8 cellular contexts compared by ENCODE assay signal in genomic region chr10:119104653-119105024, GRCh38. TPM values are rescaled to one million over a fixed set of nuclear protein-coding genes. Genes with fewer than 3 reads are reported as not detected.
A peak's percentile ranks its signal among the peaks of the same experiment; 100 is the strongest.
DNase-seq lines count a peak whose midpoint lies in the region; ATAC-seq and TF ChIP-seq lines count a peak whose summit lies in the region.

No MANE protein-coding gene starts in this region.

- H3K4me1 ChIP-seq in BLaER1: peaks cover 26% of the 10 kb centered on the region
- H3K4me1 ChIP-seq in GM23338 (ENCODE audit: insufficient read depth): no peaks in the 10 kb centered on the region

- H3K9me3 Mint-ChIP-seq in GM23338: no peaks in the 10 kb centered on the region

- peak overlapping the region; percentile 82 for H3K9ac ChIP-seq in BLaER1

- H3K36me3 ChIP-seq in BLaER1 (peaks cover 23% of the 10 kb centered on the region), GM23338 (ENCODE audit: insufficient read depth) (peaks cover 15% of the 10 kb centered on the region)

- no peaks in the 10 kb centered on the region for H3F3A ChIP-seq in GM23338 (replicated peaks; ENCODE audit: low read depth)

- TF ChIP-seq CTCF in GM23338 (conservative IDR thresholded peaks at IDR 0.05; ENCODE audit: low read depth in 2 of 2) (no peak), VCaP (conservative IDR thresholded peaks at IDR 0.05) (no peak), fibroblast of the aortic adventitia (IDR thresholded peaks at IDR 0.05; ENCODE audit: insufficient read depth, low read length) (no peak), omental fat pad (IDR thresholded peaks at IDR 0.05) (no peak)

- H3K4me2 ChIP-seq in BLaER1: peak overlapping the region; percentile 99
- peak overlapping the region; percentile 92 for H3K4me2 ChIP-seq in GM23338

- peak; percentile 6; the same call in 2 of the 3 replicates for ATAC-seq in GM23338
- peak; percentile 21 for ATAC-seq in omental fat pad (ENCODE audit: low FRiP score)
- no peak for ATAC-seq in GM18861 (IDR thresholded peaks at IDR 0.05; ENCODE audit: unreplicated experiment)
- ATAC-seq in HG02938 (IDR thresholded peaks at IDR 0.05; ENCODE audit: unreplicated experiment): no peak
- ATAC-seq in HG03432 (IDR thresholded peaks at IDR 0.05; ENCODE audit: unreplicated experiment): no peak

- peak overlapping the region; percentile 80 for H3K4me3 Mint-ChIP-seq in GM23338

- H4K20me1 ChIP-seq in BLaER1: 0 out of 2 replicates have a peak, but pooled peaks cover 15% of the 10 kb centered on the region
- H4K20me1 ChIP-seq in GM23338 (replicated peaks; ENCODE audit: insufficient read depth): peaks cover 15% of the 10 kb centered on the region

- H3K4me1 Mint-ChIP-seq in GM23338: peaks cover 4% of the 10 kb centered on the region

- H3K27me3 ChIP-seq in BLaER1: no peaks in the 10 kb centered on the region
- no peaks in the 10 kb centered on the region for H3K27me3 ChIP-seq in GM23338 (ENCODE audit: insufficient read depth)

- peak overlapping the region; percentile 87 for H3K4me3 ChIP-seq in BLaER1
- peak overlapping the region; percentile 75 for H3K4me3 ChIP-seq in GM23338
- peak overlapping the region; percentile 89 for H3K4me3 ChIP-seq in fibroblast of the aortic adventitia (ENCODE audit: low read depth, low read length)

- no peaks in the 10 kb centered on the region for H3K9me3 ChIP-seq in BLaER1

- H3K79me2 ChIP-seq in GM23338 (replicated peaks; ENCODE audit: insufficient read depth): peaks cover 18% of the 10 kb centered on the region

- peaks cover 15% of the 10 kb centered on the region for H3K36me3 Mint-ChIP-seq in GM23338 (ENCODE audit: low read depth)

- no peak overlapping the region for H3K27ac Mint-ChIP-seq in GM23338

- DNase-seq in GM23338 (ENCODE audit: low spot score): peak; percentile 41
- DNase-seq in fibroblast of the aortic adventitia (ENCODE audit: low read depth): peak; percentile 15
- no peak for DNase-seq in omental fat pad (ENCODE audit: low spot score)

- H3K27ac ChIP-seq in BLaER1 (peak overlapping the region; percentile 74), GM23338 (ENCODE audit: low read depth) (no peak overlapping the region), VCaP (peak overlapping the region; percentile 72)

- H3K9me2 ChIP-seq in GM23338 (ENCODE audit: insufficient read depth): no peaks in the 10 kb centered on the region

- H3K27me3 Mint-ChIP-seq in GM23338 (ENCODE audit: insufficient read depth, low read depth, poor library complexity): peaks cover 4% of the 10 kb centered on the region

- no peak overlapping the region for H2AFZ ChIP-seq in GM23338

TF ChIP-seq in GM23338, 12 proteins besides CTCF, POLR2A, EP300 and RAD21:
- TF ChIP-seq EZH2 (IDR thresholded peaks at IDR 0.05; ENCODE audit: low read depth, unreplicated experiment) (no peak), CREB1 (CRISPR knock-in tag; IDR thresholded peaks at IDR 0.05; ENCODE audit: low read depth) (no peak), ZNF114 (CRISPR knock-in tag; IDR thresholded peaks at IDR 0.05) (no peak), EZH2phosphoT487 (IDR thresholded peaks at IDR 0.05; ENCODE audit: unreplicated experiment) (no peak), JUNB (IDR thresholded peaks at IDR 0.05; ENCODE audit: unreplicated experiment) (no peak), ZNF331 (CRISPR knock-in tag; IDR thresholded peaks at IDR 0.05; ENCODE audit: low read depth) (no peak), NANOG (IDR thresholded peaks at IDR 0.05; ENCODE audit: borderline replicate concordance) (no peak)
- TF ChIP-seq, protein P1, sequence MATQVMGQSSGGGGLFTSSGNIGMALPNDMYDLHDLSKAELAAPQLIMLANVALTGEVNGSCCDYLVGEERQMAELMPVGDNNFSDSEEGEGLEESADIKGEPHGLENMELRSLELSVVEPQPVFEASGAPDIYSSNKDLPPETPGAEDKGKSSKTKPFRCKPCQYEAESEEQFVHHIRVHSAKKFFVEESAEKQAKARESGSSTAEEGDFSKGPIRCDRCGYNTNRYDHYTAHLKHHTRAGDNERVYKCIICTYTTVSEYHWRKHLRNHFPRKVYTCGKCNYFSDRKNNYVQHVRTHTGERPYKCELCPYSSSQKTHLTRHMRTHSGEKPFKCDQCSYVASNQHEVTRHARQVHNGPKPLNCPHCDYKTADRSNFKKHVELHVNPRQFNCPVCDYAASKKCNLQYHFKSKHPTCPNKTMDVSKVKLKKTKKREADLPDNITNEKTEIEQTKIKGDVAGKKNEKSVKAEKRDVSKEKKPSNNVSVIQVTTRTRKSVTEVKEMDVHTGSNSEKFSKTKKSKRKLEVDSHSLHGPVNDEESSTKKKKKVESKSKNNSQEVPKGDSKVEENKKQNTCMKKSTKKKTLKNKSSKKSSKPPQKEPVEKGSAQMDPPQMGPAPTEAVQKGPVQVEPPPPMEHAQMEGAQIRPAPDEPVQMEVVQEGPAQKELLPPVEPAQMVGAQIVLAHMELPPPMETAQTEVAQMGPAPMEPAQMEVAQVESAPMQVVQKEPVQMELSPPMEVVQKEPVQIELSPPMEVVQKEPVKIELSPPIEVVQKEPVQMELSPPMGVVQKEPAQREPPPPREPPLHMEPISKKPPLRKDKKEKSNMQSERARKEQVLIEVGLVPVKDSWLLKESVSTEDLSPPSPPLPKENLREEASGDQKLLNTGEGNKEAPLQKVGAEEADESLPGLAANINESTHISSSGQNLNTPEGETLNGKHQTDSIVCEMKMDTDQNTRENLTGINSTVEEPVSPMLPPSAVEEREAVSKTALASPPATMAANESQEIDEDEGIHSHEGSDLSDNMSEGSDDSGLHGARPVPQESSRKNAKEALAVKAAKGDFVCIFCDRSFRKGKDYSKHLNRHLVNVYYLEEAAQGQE (IDR thresholded peaks at IDR 0.05; ENCODE audit: unreplicated experiment): no peak
- TF ChIP-seq, protein P2, sequence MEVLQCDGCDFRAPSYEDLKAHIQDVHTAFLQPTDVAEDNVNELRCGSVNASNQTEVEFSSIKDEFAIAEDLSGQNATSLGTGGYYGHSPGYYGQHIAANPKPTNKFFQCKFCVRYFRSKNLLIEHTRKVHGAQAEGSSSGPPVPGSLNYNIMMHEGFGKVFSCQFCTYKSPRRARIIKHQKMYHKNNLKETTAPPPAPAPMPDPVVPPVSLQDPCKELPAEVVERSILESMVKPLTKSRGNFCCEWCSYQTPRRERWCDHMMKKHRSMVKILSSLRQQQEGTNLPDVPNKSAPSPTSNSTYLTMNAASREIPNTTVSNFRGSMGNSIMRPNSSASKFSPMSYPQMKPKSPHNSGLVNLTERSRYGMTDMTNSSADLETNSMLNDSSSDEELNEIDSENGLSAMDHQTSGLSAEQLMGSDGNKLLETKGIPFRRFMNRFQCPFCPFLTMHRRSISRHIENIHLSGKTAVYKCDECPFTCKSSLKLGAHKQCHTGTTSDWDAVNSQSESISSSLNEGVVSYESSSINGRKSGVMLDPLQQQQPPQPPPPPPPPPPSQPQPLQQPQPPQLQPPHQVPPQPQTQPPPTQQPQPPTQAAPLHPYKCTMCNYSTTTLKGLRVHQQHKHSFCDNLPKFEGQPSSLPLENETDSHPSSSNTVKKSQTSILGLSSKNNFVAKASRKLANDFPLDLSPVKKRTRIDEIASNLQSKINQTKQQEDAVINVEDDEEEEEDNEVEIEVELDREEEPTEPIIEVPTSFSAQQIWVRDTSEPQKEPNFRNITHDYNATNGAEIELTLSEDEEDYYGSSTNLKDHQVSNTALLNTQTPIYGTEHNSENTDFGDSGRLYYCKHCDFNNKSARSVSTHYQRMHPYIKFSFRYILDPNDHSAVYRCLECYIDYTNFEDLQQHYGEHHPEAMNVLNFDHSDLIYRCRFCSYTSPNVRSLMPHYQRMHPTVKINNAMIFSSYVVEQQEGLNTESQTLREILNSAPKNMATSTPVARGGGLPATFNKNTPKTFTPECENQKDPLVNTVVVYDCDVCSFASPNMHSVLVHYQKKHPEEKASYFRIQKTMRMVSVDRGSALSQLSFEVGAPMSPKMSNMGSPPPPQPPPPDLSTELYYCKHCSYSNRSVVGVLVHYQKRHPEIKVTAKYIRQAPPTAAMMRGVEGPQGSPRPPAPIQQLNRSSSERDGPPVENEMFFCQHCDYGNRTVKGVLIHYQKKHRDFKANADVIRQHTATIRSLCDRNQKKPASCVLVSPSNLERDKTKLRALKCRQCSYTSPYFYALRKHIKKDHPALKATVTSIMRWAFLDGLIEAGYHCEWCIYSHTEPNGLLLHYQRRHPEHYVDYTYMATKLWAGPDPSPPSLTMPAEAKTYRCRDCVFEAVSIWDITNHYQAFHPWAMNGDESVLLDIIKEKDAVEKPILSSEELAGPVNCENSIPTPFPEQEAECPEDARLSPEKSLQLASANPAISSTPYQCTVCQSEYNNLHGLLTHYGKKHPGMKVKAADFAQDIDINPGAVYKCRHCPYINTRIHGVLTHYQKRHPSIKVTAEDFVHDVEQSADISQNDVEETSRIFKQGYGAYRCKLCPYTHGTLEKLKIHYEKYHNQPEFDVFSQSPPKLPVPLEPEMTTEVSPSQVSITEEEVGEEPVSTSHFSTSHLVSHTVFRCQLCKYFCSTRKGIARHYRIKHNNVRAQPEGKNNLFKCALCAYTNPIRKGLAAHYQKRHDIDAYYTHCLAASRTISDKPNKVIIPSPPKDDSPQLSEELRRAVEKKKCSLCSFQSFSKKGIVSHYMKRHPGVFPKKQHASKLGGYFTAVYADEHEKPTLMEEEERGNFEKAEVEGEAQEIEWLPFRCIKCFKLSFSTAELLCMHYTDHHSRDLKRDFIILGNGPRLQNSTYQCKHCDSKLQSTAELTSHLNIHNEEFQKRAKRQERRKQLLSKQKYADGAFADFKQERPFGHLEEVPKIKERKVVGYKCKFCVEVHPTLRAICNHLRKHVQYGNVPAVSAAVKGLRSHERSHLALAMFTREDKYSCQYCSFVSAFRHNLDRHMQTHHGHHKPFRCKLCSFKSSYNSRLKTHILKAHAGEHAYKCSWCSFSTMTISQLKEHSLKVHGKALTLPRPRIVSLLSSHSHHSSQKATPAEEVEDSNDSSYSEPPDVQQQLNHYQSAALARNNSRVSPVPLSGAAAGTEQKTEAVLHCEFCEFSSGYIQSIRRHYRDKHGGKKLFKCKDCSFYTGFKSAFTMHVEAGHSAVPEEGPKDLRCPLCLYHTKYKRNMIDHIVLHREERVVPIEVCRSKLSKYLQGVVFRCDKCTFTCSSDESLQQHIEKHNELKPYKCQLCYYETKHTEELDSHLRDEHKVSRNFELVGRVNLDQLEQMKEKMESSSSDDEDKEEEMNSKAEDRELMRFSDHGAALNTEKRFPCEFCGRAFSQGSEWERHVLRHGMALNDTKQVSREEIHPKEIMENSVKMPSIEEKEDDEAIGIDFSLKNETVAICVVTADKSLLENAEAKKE (CRISPR knock-in tag; IDR thresholded peaks at IDR 0.05): no peak

RNA-seq across cellular contexts. Expression of gene DENND10, which starts 0.7 kb away (rescaled TPM):
- 41.8 and 53.7 TPM in 2 replicates for total RNA-seq in GM23338 (2014; rRNA removed; shearing (Covaris generic))
- 36.5 and 41.4 TPM in 2 replicates for polyA plus RNA-seq in GM23338 (2016; fragmentation: Nextera tagmentation; extraction: Ambion mirVana)
- total RNA-seq in fibroblast of the aortic adventitia (ENCODE audit: low replicate concordance) (90.4 and 91.3 TPM in 2 replicates), omental fat pad (10 to 100 TPM; 37.9 to 68.4 (median 49.7) TPM)

RNA-seq across cellular contexts. Expression of gene EIF3A, which starts 24.0 kb away (rescaled TPM):
- total RNA-seq in GM23338 (2014; rRNA removed; shearing (Covaris generic)): 170 and 171 TPM in 2 replicates
- 136 and 152 TPM in 2 replicates for polyA plus RNA-seq in GM23338 (2016; fragmentation: Nextera tagmentation; extraction: Ambion mirVana)
- total RNA-seq in fibroblast of the aortic adventitia (ENCODE audit: low replicate concordance): 144 and 187 TPM in 2 replicates
- total RNA-seq in omental fat pad: 100 to 1,000 TPM; 119 to 228 (median 158) TPM

Comparison
In these comparisons a context has a peak if more than half of its experiments do, and no peak if none do; other contexts are left out.
1. ATAC-seq: peak in GM23338 (single experiment) and omental fat pad (single experiment); none in GM18861 (single experiment), HG02938 (single experiment) and HG03432 (single experiment).
2. Peak in every context shown above with its lines, with median percentiles within 50 percentile points of each other: H3K4me3 ChIP-seq.